Comparison of ENCODE assay signal across 29 cellular contexts in genomic region chr5:138705567-138705966, GRCh38.
"Had no signal": no experiment of that assay in that cellular context is flagged by ENCODE, and none has a peak within 500 bp of the region (broad histone marks: within the 10 kb centered on the region; RNA-seq: fewer than 3 reads in every experiment).

No MANE protein-coding gene starts in this region.

- H3K4me1 Mint-ChIP-seq: memory B cell; naive thymus-derived CD4-positive, alpha-beta T cell; stimulated activated memory B cell treated with anti-CD40 and anti-IgM and Interleukin-4, amounts not matched to agents 10 μg/mL and 1 μg/mL and 100 μg/mL, for 72 hours had no signal

- H3K27me3 ChIP-seq: gastrocnemius medialis, heart right ventricle, pancreas, testis had no signal

- H3K9me3 ChIP-seq: gastrocnemius medialis, heart right ventricle, pancreas, testis, tibial artery had no signal

- H3K36me3 ChIP-seq: gastrocnemius medialis, heart right ventricle, pancreas, tibial artery had no signal

- H3K27me3 Mint-ChIP-seq: type B pancreatic cell had no signal

- DNase-seq: caudate nucleus; cerebellar nuclear complex; effector CD8-positive, alpha-beta T cell; endodermal cell; foreskin fibroblast; gastrocnemius medialis; heart right ventricle; kidney; midbrain; naive thymus-derived CD4-positive, alpha-beta T cell; occipital lobe; pancreas; stimulated activated CD4-positive, alpha-beta T cell treated with anti-CD3 and anti-CD28 coated beads, Interleukin-4, amount 100 ng/mL, for 4 hours; stimulated activated naive CD8-positive, alpha-beta T cell treated with anti-CD3 and anti-CD28 coated beads, Interleukin-15, Interleukin-2, amounts not matched to agents 100 U/mL and 50 U/mL, for 24 hours; substantia nigra; testis; tibial artery had no signal

- H3K4me3 ChIP-seq: gastrocnemius medialis, heart right ventricle, lung, pancreas, testis, tibial artery had no signal

- H3K36me3 Mint-ChIP-seq: memory B cell; stimulated activated memory B cell treated with anti-CD40 and anti-IgM and Interleukin-4, amounts not matched to agents 10 μg/mL and 1 μg/mL and 100 μg/mL, for 72 hours; type B pancreatic cell had no signal

- H3K27ac Mint-ChIP-seq: dendritic cell treated with granulocyte-macrophage colony-stimulating factor and Interleukin-4, amounts not matched to agents 40 ng/mL and 50 ng/mL, for 4 days; endodermal cell; memory B cell; naive thymus-derived CD4-positive, alpha-beta T cell; progenitor cell of endocrine pancreas; stimulated activated memory B cell treated with anti-CD40 and anti-IgM and Interleukin-4, amounts not matched to agents 10 μg/mL and 1 μg/mL and 100 μg/mL, for 72 hours had no signal

- FAIRE-seq: colon, kidney, pancreas had no signal

- H3K9me3 Mint-ChIP-seq: dendritic cell treated with granulocyte-macrophage colony-stimulating factor and Interleukin-4, amounts not matched to agents 40 ng/mL and 50 ng/mL, for 4 days; endodermal cell; nephron; stimulated activated memory B cell treated with anti-CD40 and anti-IgM and Interleukin-4, amounts not matched to agents 10 μg/mL and 1 μg/mL and 100 μg/mL, for 72 hours; type B pancreatic cell had no signal

- H3K4me1 ChIP-seq: gastrocnemius medialis, pancreas, tibial artery had no signal

- H3K4me3 Mint-ChIP-seq: dendritic cell treated with granulocyte-macrophage colony-stimulating factor and Interleukin-4, amounts not matched to agents 40 ng/mL and 50 ng/mL, for 4 days; endodermal cell; memory B cell; naive thymus-derived CD4-positive, alpha-beta T cell; nephron; stimulated activated memory B cell treated with anti-CD40 and anti-IgM and Interleukin-4, amounts not matched to agents 10 μg/mL and 1 μg/mL and 100 μg/mL, for 72 hours; type B pancreatic cell had no signal

- H3K27ac ChIP-seq: epithelial cell of prostate, gastrocnemius medialis, pancreas, testis, tibial artery had no signal

- ATAC-seq: esophagus mucosa; gastrocnemius medialis; heart right ventricle; left lobe of liver; naive thymus-derived CD4-positive, alpha-beta T cell; pancreas; sciatic nerve; stimulated activated memory B cell treated with anti-CD40 and anti-IgM and Interleukin-4, amounts not matched to agents 10 μg/mL and 1 μg/mL and 100 μg/mL, for 72 hours; stimulated activated naive CD8-positive, alpha-beta T cell treated with anti-CD3 and anti-CD28 coated beads, Interleukin-15, Interleukin-2, amounts not matched to agents 100 U/mL and 50 U/mL, for 24 hours had no signal
